Comparison of ENCODE assay signal across 7 cellular contexts in the genomic region with DNA sequence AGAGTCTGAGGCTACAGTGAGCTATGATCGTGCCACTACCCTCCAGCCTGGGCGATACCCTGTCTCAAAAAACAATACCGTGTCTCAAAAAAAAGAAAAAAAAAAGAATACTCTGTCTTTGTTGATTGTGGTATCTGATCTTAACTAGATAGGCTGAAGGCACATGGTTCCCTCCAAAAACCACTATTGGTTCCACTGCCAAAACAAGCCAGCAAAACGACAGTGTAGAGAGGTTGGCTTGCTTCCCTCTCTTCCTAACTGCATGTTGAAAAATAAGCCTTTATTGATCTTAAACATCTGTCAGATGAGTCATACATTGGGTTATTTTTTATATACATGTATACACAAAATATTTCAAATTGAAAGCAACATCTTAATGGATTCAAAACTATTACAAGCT. TPM values are rescaled to one million over a fixed set of nuclear protein-coding genes. Genes with fewer than 3 reads are reported as not detected.
A peak's percentile ranks its signal among the peaks of the same experiment; 100 is the strongest.
DNase-seq lines count a peak whose midpoint lies in the region; ATAC-seq and TF ChIP-seq lines count a peak whose summit lies in the region.
"Not testable (repeated sequence)": the region's sequence is repeated elsewhere in the genome, so short reads cannot be mapped to it uniquely, and the experiment has no call there.

No MANE protein-coding gene starts in this region.

- not testable (repeated sequence) for H3K79me2 ChIP-seq in DND-41 (ENCODE audit: insufficient read depth, low read length); hepatocyte

- not testable (repeated sequence) for H3K9ac ChIP-seq in DND-41 (ENCODE audit: low read depth, low read length)

- DNase-seq in DND-41 (peak; percentile 33), NCI-H1092 (lab: John Stamatoyannopoulos, UW) (peak; percentile 1), NCI-H2171 treated with DMSO at 0.1 percent for 48 hours (lab: John Stamatoyannopoulos, UW) (peak; percentile 72), OCI-M1 (lab: John Stamatoyannopoulos, UW) (peak; percentile 1), choroid plexus epithelial cell (ENCODE audit: low read depth) (peak; percentile 44), fibroblast of mammary gland (ENCODE audit: low read depth) (peak; percentile 30)
- not testable (repeated sequence) for DNase-seq in hepatocyte (ENCODE audit: low spot score)

- H2AFZ ChIP-seq in DND-41 (ENCODE audit: low read depth, low read length), result 0 out of 2 replicates have a peak overlapping the region, but pooled peaks have one; percentile 26
- not testable (repeated sequence) for H2AFZ ChIP-seq in hepatocyte

- ATAC-seq in DND-41 (ENCODE audit: insufficient read depth, low read depth), result peak; percentile 73

- H3K9me3 ChIP-seq in DND-41 (ENCODE audit: insufficient read depth, low read length, severe bottlenecking); hepatocyte (ENCODE audit: low read depth): not testable (repeated sequence)

- H3K27me3 ChIP-seq in DND-41 (ENCODE audit: insufficient read depth, low read length, poor library complexity); hepatocyte: not testable (repeated sequence)

- H3K4me2 ChIP-seq in DND-41 (ENCODE audit: insufficient read depth, low read length); hepatocyte: not testable (repeated sequence)

- not testable (repeated sequence) for H3K4me3 ChIP-seq in DND-41 (ENCODE audit: low read depth in 1 of 2, low read length in 2 of 2); choroid plexus epithelial cell (ENCODE audit: low read depth, low read length); fibroblast of mammary gland (ENCODE audit: control insufficient read depth, low read depth, low read length); hepatocyte

- H4K20me1 ChIP-seq in DND-41 (ENCODE audit: insufficient read depth, low read length); hepatocyte (ENCODE audit: insufficient read depth, poor library complexity, severe bottlenecking): not testable (repeated sequence)

- peaks cover 15% of the 10 kb centered on the region for H3K4me1 ChIP-seq in DND-41 (ENCODE audit: insufficient read depth, low read length)
- not testable (repeated sequence) for H3K4me1 ChIP-seq in hepatocyte (ENCODE audit: insufficient read depth)

- not testable (repeated sequence) for TF ChIP-seq CTCF in DND-41 (IDR thresholded peaks at IDR 0.05; ENCODE audit: borderline replicate concordance, extremely low read depth, low read length, poor library complexity, severe bottlenecking); choroid plexus epithelial cell (conservative IDR thresholded peaks at IDR 0.05; ENCODE audit: low read depth, low read length); fibroblast of mammary gland (conservative IDR thresholded peaks at IDR 0.05; ENCODE audit: control insufficient read depth, insufficient read depth, low read depth, low read length); hepatocyte (IDR thresholded peaks at IDR 0.05; ENCODE audit: poor library complexity)

- not testable (repeated sequence) for H3K9me2 ChIP-seq in hepatocyte (replicated peaks; ENCODE audit: insufficient read depth)

- not testable (repeated sequence) for H3K36me3 ChIP-seq in DND-41 (ENCODE audit: insufficient read depth, low read length); hepatocyte (replicated peaks; ENCODE audit: insufficient read depth, low read depth)

- 75% methylated on average over 4 of the region's 4 CpGs for WGBS in hepatocyte (ENCODE audit: low lambda C conversion rate, missing lambda C conversion rate)

- H3K27ac ChIP-seq in DND-41 (ENCODE audit: low read length), result not testable (repeated sequence)
- peak overlapping the region; percentile 38 for H3K27ac ChIP-seq in hepatocyte

RNA-seq across cellular contexts. Expression of a gene that starts 6.8 kb away (rescaled TPM):
- 23.2 and 27.1 TPM in 2 replicates for total RNA-seq in hepatocyte
- polyA plus RNA-seq in hepatocyte, result 24.5 and 31.7 TPM in 2 replicates

RNA-seq across cellular contexts. Expression of a gene that starts 31.7 kb away (rescaled TPM):
- total RNA-seq in hepatocyte, result 7.1 and 8.5 TPM in 2 replicates
- 3.7 and 5.4 TPM in 2 replicates for polyA plus RNA-seq in hepatocyte
